ENCODE assay signal across 8 cellular contexts in the genomic region with DNA sequence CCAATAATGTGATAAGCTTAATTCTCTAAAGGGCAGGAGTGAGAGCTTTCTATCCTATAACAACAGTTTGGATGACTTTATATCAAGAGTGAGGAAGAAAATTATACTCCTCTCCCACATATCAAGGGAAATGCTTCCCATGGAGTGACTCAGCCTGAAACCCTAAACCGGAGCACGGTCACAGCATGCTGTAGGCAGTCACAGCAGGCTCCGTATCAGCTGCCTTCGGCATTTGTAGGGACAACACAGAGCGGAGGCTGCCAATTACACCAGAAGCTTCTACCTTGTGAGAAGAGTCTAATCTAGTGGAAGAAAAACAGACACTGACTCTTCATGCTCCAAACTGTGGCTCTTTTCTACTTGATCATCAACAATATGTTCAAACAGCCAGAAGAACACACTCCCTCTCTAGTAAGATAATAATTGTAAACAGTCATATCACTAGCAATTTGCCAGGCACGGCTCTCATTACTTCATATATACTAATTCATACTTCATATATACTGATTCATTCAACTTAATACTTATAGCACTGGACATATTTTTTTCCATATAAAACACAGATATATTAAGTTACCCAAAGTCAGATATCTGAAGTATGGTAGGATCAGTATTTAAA.
DNase-seq lines count a peak whose midpoint lies in the region; ATAC-seq and TF ChIP-seq lines count a peak whose summit lies in the region.

No MANE protein-coding gene starts in this region.

- H3K27me3 Mint-ChIP-seq in activated CD8-positive, alpha-beta T cell treated with anti-CD3 and anti-CD28 coated beads for 36 hours, result no peaks in the 10 kb centered on the region

- no peaks in the 10 kb centered on the region for H3K36me3 ChIP-seq in skeletal muscle satellite cell (ENCODE audit: insufficient read depth, low read length)

- H3K9ac ChIP-seq in skeletal muscle satellite cell (ENCODE audit: low read depth, low read length), result peak overlapping the region; percentile 63

- H3K27me3 ChIP-seq in skeletal muscle satellite cell (ENCODE audit: control insufficient read depth, insufficient read depth, low read length), result no peaks in the 10 kb centered on the region

- H3K9me3 Mint-ChIP-seq in stimulated activated effector memory CD8-positive, alpha-beta T cell treated with anti-CD3 and anti-CD28 coated beads, Interleukin-12 subunit alpha, Interleukin-12 subunit beta, amount 100 ng/mL, for 72 hours, result peaks cover 6% of the 10 kb centered on the region
- H3K9me3 Mint-ChIP-seq in activated CD8-positive, alpha-beta T cell treated with anti-CD3 and anti-CD28 coated beads for 36 hours, result peaks cover 3% of the 10 kb centered on the region

- TF ChIP-seq EP300 in Ishikawa (IDR thresholded peaks at IDR 0.05; ENCODE audit: borderline replicate concordance), result peak; percentile 62; the same call in 1 of the 2 replicates

- no peak overlapping the region for H3K4me3 Mint-ChIP-seq in stimulated activated effector memory CD8-positive, alpha-beta T cell treated with anti-CD3 and anti-CD28 coated beads, Interleukin-12 subunit alpha, Interleukin-12 subunit beta, amount 100 ng/mL, for 72 hours
- no peak overlapping the region for H3K4me3 Mint-ChIP-seq in activated CD8-positive, alpha-beta T cell treated with anti-CD3 and anti-CD28 coated beads for 36 hours

- intact Hi-C loops in Right ventricle myocardium inferior (cut with DNase I), result no loop called here
- intact Hi-C loops in activated CD8-positive, alpha-beta T cell treated with anti-CD3 and anti-CD28 coated beads for 36 hours (cut with micrococcal nuclease), result no loop called here

- peak; percentile 4 for DNase-seq in RWPE1 (ENCODE audit: low spot score)
- peak; percentile 53 for DNase-seq in Right ventricle myocardium inferior (ENCODE audit: missing footprints)
- no peak for DNase-seq in stimulated activated effector memory CD8-positive, alpha-beta T cell treated with anti-CD3 and anti-CD28 coated beads, Interleukin-12 subunit alpha, Interleukin-12 subunit beta, amount 100 ng/mL, for 72 hours (ENCODE audit: low spot score in 2 of 2)
- DNase-seq in activated CD8-positive, alpha-beta T cell treated with anti-CD3 and anti-CD28 coated beads for 36 hours, result no peak
- no peak for DNase-seq in activated T-cell treated with anti-CD3 and anti-CD28 coated beads for 4 hours

- no peak overlapping the region for H3K27ac ChIP-seq in RWPE1

- no peaks in the 10 kb centered on the region for H3K4me1 Mint-ChIP-seq in stimulated activated effector memory CD8-positive, alpha-beta T cell treated with anti-CD3 and anti-CD28 coated beads, Interleukin-12 subunit alpha, Interleukin-12 subunit beta, amount 100 ng/mL, for 72 hours
- H3K4me1 Mint-ChIP-seq in activated CD8-positive, alpha-beta T cell treated with anti-CD3 and anti-CD28 coated beads for 36 hours (ENCODE audit: low read depth), result no peaks in the 10 kb centered on the region

- TF ChIP-seq CTCF in RWPE1 (conservative IDR thresholded peaks at IDR 0.05; ENCODE audit: low read depth), result no peak
- no peak for TF ChIP-seq CTCF in activated CD8-positive, alpha-beta T cell treated with anti-CD3 and anti-CD28 coated beads for 36 hours (IDR thresholded peaks at IDR 0.05)

- H3K4me1 ChIP-seq in skeletal muscle satellite cell (ENCODE audit: control insufficient read depth, insufficient read depth, low read length), result peaks cover 72% of the 10 kb centered on the region

- no peaks in the 10 kb centered on the region for H3K9me3 ChIP-seq in skeletal muscle satellite cell (replicated peaks; ENCODE audit: low read length)

- TF ChIP-seq RAD21 in Ishikawa (IDR thresholded peaks at IDR 0.05; ENCODE audit: low read depth), result no peak

- peak overlapping the region; percentile 50 for H3K4me3 ChIP-seq in skeletal muscle satellite cell (ENCODE audit: low read length)

- CTCF ChIA-PET in RWPE1 (lab: Yijun Ruan, JAX), result no interaction called here
- CTCF ChIA-PET in activated CD8-positive, alpha-beta T cell treated with anti-CD3 and anti-CD28 coated beads for 36 hours (lab: Charles Lee), result no interaction called here

- peak overlapping the region; percentile 71 for H3K4me2 ChIP-seq in skeletal muscle satellite cell (ENCODE audit: low read length)

- H3K27ac Mint-ChIP-seq in stimulated activated effector memory CD8-positive, alpha-beta T cell treated with anti-CD3 and anti-CD28 coated beads, Interleukin-12 subunit alpha, Interleukin-12 subunit beta, amount 100 ng/mL, for 72 hours, result no peak overlapping the region
- no peak overlapping the region for H3K27ac Mint-ChIP-seq in activated CD8-positive, alpha-beta T cell treated with anti-CD3 and anti-CD28 coated beads for 36 hours

- no peaks in the 10 kb centered on the region for H3K36me3 Mint-ChIP-seq in stimulated activated effector memory CD8-positive, alpha-beta T cell treated with anti-CD3 and anti-CD28 coated beads, Interleukin-12 subunit alpha, Interleukin-12 subunit beta, amount 100 ng/mL, for 72 hours
- no peaks in the 10 kb centered on the region for H3K36me3 Mint-ChIP-seq in activated CD8-positive, alpha-beta T cell treated with anti-CD3 and anti-CD28 coated beads for 36 hours (ENCODE audit: low read depth)

- POLR2A ChIA-PET in RWPE1 (lab: Yijun Ruan, JAX; ENCODE audit: low non-redundant PET), result no interaction called here
- POLR2A ChIA-PET in activated CD8-positive, alpha-beta T cell treated with anti-CD3 and anti-CD28 coated beads for 36 hours (lab: Charles Lee), result no interaction called here

- ATAC-seq in Right ventricle myocardium inferior (peak; percentile 85), HG02885 (IDR thresholded peaks at IDR 0.05; ENCODE audit: poor library complexity, unreplicated experiment) (no peak)
- no peak for ATAC-seq in stimulated activated effector memory CD8-positive, alpha-beta T cell treated with anti-CD3 and anti-CD28 coated beads, Interleukin-12 subunit alpha, Interleukin-12 subunit beta, amount 100 ng/mL, for 72 hours
- no peak for ATAC-seq in activated CD8-positive, alpha-beta T cell treated with anti-CD3 and anti-CD28 coated beads for 36 hours

TF ChIP-seq in Ishikawa, 13 proteins besides CTCF, POLR2A, EP300 and RAD21:
- TF ChIP-seq NFIC (IDR thresholded peaks at IDR 0.05), result peak; percentile 49
- TF ChIP-seq FOXM1 (IDR thresholded peaks at IDR 0.05; ENCODE audit: borderline replicate concordance, low read depth), result no peak
- TF ChIP-seq, protein P1, sequence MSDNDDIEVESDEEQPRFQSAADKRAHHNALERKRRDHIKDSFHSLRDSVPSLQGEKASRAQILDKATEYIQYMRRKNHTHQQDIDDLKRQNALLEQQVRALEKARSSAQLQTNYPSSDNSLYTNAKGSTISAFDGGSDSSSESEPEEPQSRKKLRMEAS (IDR thresholded peaks at IDR 0.05), result peak; percentile 80
- no peak for TF ChIP-seq CEBPB (IDR thresholded peaks at IDR 0.05)
- peak; percentile 45; the same call in 1 of the 2 replicates for TF ChIP-seq TEAD4 (IDR thresholded peaks at IDR 0.05)
- TF ChIP-seq TCF12 (IDR thresholded peaks at IDR 0.05; ENCODE audit: low read depth), result peak; percentile 62; the same call in 1 of the 2 replicates

Comparison
In these comparisons a context has a peak if more than half of its experiments do, and no peak if none do; other contexts are left out.
1. DNase-seq: peak in RWPE1 (single experiment) and Right ventricle myocardium inferior (single experiment); none in stimulated activated effector memory CD8-positive, alpha-beta T cell treated with anti-CD3 and anti-CD28 coated beads, Interleukin-12 subunit alpha, Interleukin-12 subunit beta, amount 100 ng/mL, for 72 hours (0 of 2), activated CD8-positive, alpha-beta T cell treated with anti-CD3 and anti-CD28 coated beads for 36 hours (single experiment) and activated T-cell treated with anti-CD3 and anti-CD28 coated beads for 4 hours (single experiment).